In genomic region chr5:590343-590742, GRCh38 we compare ENCODE assay signal across 30 cellular contexts.
"Had no signal": no experiment of that assay in that cellular context is flagged by ENCODE, and none has a peak within 500 bp of the region (broad histone marks: within the 10 kb centered on the region; RNA-seq: fewer than 3 reads in every experiment).

No MANE protein-coding gene starts in this region.

- H2AFZ ChIP-seq: PC-9 had no signal

- H3K4me2 ChIP-seq: PC-9 had no signal

- H3K36me3 ChIP-seq: cardiac muscle cell, WERI-Rb-1 had no signal

- H3K27ac ChIP-seq: cardiac muscle cell, PC-9, RWPE1, WERI-Rb-1 had no signal

- ATAC-seq: activated CD8-positive, alpha-beta T cell treated with anti-CD3 and anti-CD28 coated beads for 36 hours; activated T-cell treated with anti-CD3 and anti-CD28 coated beads, Interleukin-2, amount 50 U/mL, for 72 hours; Right ventricle myocardium inferior had no signal

- DNase-seq: activated CD4-positive, alpha-beta T cell treated with anti-CD3 and anti-CD28 coated beads for 1 hour; activated CD4-positive, alpha-beta T cell treated with anti-CD3 and anti-CD28 coated beads for 48 hours; activated CD4-positive, alpha-beta T cell treated with anti-CD3 and anti-CD28 coated beads, Interleukin-2, amount 50 U/mL, for 4 hours; activated CD4-positive, CD25-positive, alpha-beta regulatory T cell; activated CD8-positive, alpha-beta T cell treated with anti-CD3 and anti-CD28 coated beads for 36 hours; activated effector memory CD4-positive, alpha-beta T cell treated with anti-CD3 and anti-CD28 coated beads, Interleukin-2, amount 50 U/mL, for 16 hours; activated naive CD4-positive, alpha-beta T cell; activated naive CD4-positive, alpha-beta T cell treated with anti-CD3 and anti-CD28 coated beads, Interleukin-2, amount 50 U/mL, for 16 hours; activated naive CD8-positive, alpha-beta T cell treated with anti-CD3 and anti-CD28 coated beads for 36 hours; activated T-cell treated with anti-CD3 and anti-CD28 coated beads, Interleukin-2, amount 50 U/mL, for 1 hour; activated T-cell treated with anti-CD3 and anti-CD28 coated beads, Interleukin-2, amount 50 U/mL, for 72 hours; amniotic stem cell; aorta; NCI-H1105; NCI-H1417 treated with DMSO at 0.1 percent for 48 hours; NCI-H187 treated with DMSO at 0.1 percent for 48 hours; NCI-H2081 treated with DMSO at 0.1 percent for 48 hours; NCI-H226; NCI-H446 treated with DMSO at 0.1 percent for 48 hours; NCI-H524; NCI-H82; NK-92 treated with Interleukin-12 subunit alpha and Interleukin-12 subunit beta, amount 100 ng/mL, for 24 hours; PC-9; SW 1271; T-helper 1 cell; T1000 had no signal

- H3K4me3 ChIP-seq: cardiac muscle cell, PC-9 had no signal
